11 cellular contexts compared by ENCODE assay signal in genomic region chr18:13481820-13482640, GRCh38.
DNase-seq lines count a peak whose midpoint lies in the region; ATAC-seq lines count a peak whose summit lies in the region.
"Had no signal": no experiment of that assay in that cellular context is flagged by ENCODE, and none has a peak within 500 bp of the region (broad histone marks: within the 10 kb centered on the region; RNA-seq: fewer than 3 reads in every experiment).

No MANE protein-coding gene starts in this region.

- H3K4me3 Mint-ChIP-seq in memory B cell, result peak overlapping the region; percentile 61
- H3K4me3 Mint-ChIP-seq: brain had no signal

- H3K27ac Mint-ChIP-seq in memory B cell, result peak overlapping the region; percentile 79
- H3K27ac Mint-ChIP-seq: brain had no signal

- H3K4me1 ChIP-seq in HAP-1, result no peaks in the 10 kb centered on the region

- no peaks in the 10 kb centered on the region for H3K27me3 Mint-ChIP-seq in memory B cell

- ATAC-seq in GM18502 (IDR thresholded peaks at IDR 0.05; ENCODE audit: poor library complexity, unreplicated experiment) (peak; percentile 96), GM19468 (IDR thresholded peaks at IDR 0.05; ENCODE audit: extremely low read depth, unreplicated experiment) (peak; percentile 73), HG03103 (IDR thresholded peaks at IDR 0.05; ENCODE audit: low read depth, unreplicated experiment) (peak; percentile 87), memory B cell (ENCODE audit: low read depth) (peak; percentile 75), GM19455 (IDR thresholded peaks at IDR 0.05; ENCODE audit: unreplicated experiment) (no peak)

- H3K9me3 ChIP-seq in HAP-1 (no peaks in the 10 kb centered on the region), MG63 (no peaks in the 10 kb centered on the region)

- H3K4me1 Mint-ChIP-seq in memory B cell, result peaks cover 23% of the 10 kb centered on the region

- no peaks in the 10 kb centered on the region for H3K27me3 ChIP-seq in HAP-1 (ENCODE audit: low read depth)
- no peaks in the 10 kb centered on the region for H3K27me3 ChIP-seq in MG63

- H3K36me3 ChIP-seq in HAP-1 (replicated peaks) (no peaks in the 10 kb centered on the region), MG63 (no peaks in the 10 kb centered on the region)

- peaks cover 8% of the 10 kb centered on the region for H3K36me3 Mint-ChIP-seq in memory B cell
- H3K36me3 Mint-ChIP-seq: brain had no signal

- H3K4me3 ChIP-seq in HAP-1, result no peak overlapping the region
- H3K4me3 ChIP-seq in MG63, result no peak overlapping the region

- in situ Hi-C loops in HAP-1 (cut with MboI; ENCODE audit: low sequenced_read_pairs), result no loop called here

- peaks cover 4% of the 10 kb centered on the region for H3K9me3 Mint-ChIP-seq in memory B cell

- no peak for DNase-seq in memory B cell (ENCODE audit: low spot score in 2 of 2)
- no peak for DNase-seq in HAP-1 (ENCODE audit: low spot score in 2 of 2)
- DNase-seq in MG63, result no peak
- no peak for DNase-seq in SIG-M5 treated with dmso at 0.1 percent for 504 hours (lab: John Stamatoyannopoulos, UW; ENCODE audit: unreplicated experiment)
- DNase-seq: NCI-H1105, SW 1271 had no signal
